11 cellular contexts compared by ENCODE assay signal in the genomic region with DNA sequence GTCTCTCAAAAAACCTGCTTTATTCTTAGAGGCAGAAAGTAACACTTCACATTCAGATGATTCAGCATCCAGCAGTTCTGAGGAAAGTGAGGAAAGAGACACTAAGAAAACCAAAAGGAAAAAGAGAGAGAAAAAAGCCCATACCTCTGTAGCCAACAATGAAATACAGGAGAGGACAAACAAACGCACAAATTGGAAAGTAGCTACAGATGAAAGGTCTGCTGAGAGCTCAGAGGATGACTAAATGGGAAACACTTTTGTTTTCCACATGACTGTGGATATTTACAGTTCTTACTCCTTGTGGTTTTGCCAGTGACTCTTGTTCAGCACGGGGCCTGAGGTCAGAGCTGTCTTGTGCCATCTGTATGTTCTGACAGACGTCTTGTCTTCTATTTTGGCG. TPM values are rescaled to one million over a fixed set of nuclear protein-coding genes. Genes with fewer than 3 reads are reported as not detected.
DNase-seq lines count a peak whose midpoint lies in the region; FAIRE-seq and TF ChIP-seq lines count a peak whose summit lies in the region.
"Had no signal": no experiment of that assay in that cellular context is flagged by ENCODE, and none has a peak within 500 bp of the region (broad histone marks: within the 10 kb centered on the region; RNA-seq: fewer than 3 reads in every experiment).

No MANE protein-coding gene starts in this region.

- TF ChIP-seq POLR2A in GM12891 (IDR thresholded peaks at IDR 0.05; ENCODE audit: low read depth, low read length), result 0 out of 2 replicates have a peak, but pooled peaks have one; percentile 36

- H3K27me3 ChIP-seq in H7 (ENCODE audit: control insufficient read depth, insufficient read depth, low read length), result no peaks in the 10 kb centered on the region

- H3K36me3 Mint-ChIP-seq in activated CD4-positive, alpha-beta memory T cell treated with anti-CD3 and anti-CD28 coated beads, Interleukin-2, amount 10 ng/mL, durations not matched to agents 7 days and 5 days (ENCODE audit: low read depth), result peaks cover 75% of the 10 kb centered on the region

- in situ Hi-C loops in ACHN (cut with HindIII; ENCODE audit: low pct_ligation_motif_present, low pct_unique_long_range_greater_than_20kb, low sequenced_read_pairs), result no loop called here

- CTCF ChIA-PET in activated CD4-positive, alpha-beta memory T cell treated with anti-CD3 and anti-CD28 coated beads, Interleukin-2, amount 10 ng/mL, durations not matched to agents 7 days and 5 days (lab: Charles Lee), result interaction anchor here (1.0 to 1.2 kb wide), 3 partner anchors 8 to 151 kb away, joined by 3 to 4 read pairs (median 4); a partner anchor contains a TSS

- DNase-seq in ACHN, result peak; percentile 68
- no peak for DNase-seq in GM12891 (ENCODE audit: insufficient read length, low spot score)
- DNase-seq in activated CD4-positive, alpha-beta memory T cell treated with anti-CD3 and anti-CD28 coated beads, Interleukin-2, amount 10 ng/mL, durations not matched to agents 7 days and 5 days, result peak; percentile 21
- peak; percentile 84 for DNase-seq in foreskin melanocyte
- DNase-seq in DMS114 treated with DMSO at 0.1 percent for 48 hours (lab: John Stamatoyannopoulos, UW; ENCODE audit: unreplicated experiment), result no peak
- DNase-seq in GDM1 (lab: John Stamatoyannopoulos, UW), result no peak
- no peak for DNase-seq in H7
- no peak for DNase-seq in NCI-H524 treated with DMSO at 0.1 percent for 48 hours (lab: John Stamatoyannopoulos, UW)
- DNase-seq: DMS53, NCI-H1436 treated with DMSO at 0.1 percent for 48 hours, posterior cingulate gyrus had no signal

- H3K36me3 ChIP-seq in H7 (replicated peaks; ENCODE audit: control insufficient read depth, insufficient read depth, low read length), result peaks cover 15% of the 10 kb centered on the region

- peak overlapping the region; percentile 50 for H3K27ac Mint-ChIP-seq in activated CD4-positive, alpha-beta memory T cell treated with anti-CD3 and anti-CD28 coated beads, Interleukin-2, amount 10 ng/mL, durations not matched to agents 7 days and 5 days

- FAIRE-seq in GM12891 (lab: Jason Lieb, UNC), result no peak

- POLR2A ChIA-PET in activated CD4-positive, alpha-beta memory T cell treated with anti-CD3 and anti-CD28 coated beads, Interleukin-2, amount 10 ng/mL, durations not matched to agents 7 days and 5 days (lab: Charles Lee), result interaction anchor here (0.6 to 1.6 kb wide), 3 partner anchors 8 to 151 kb away, joined by 3 to 7 read pairs (median 5); a partner anchor contains a TSS

- H3K4me3 Mint-ChIP-seq in activated CD4-positive, alpha-beta memory T cell treated with anti-CD3 and anti-CD28 coated beads, Interleukin-2, amount 10 ng/mL, durations not matched to agents 7 days and 5 days, result no peak overlapping the region

- H3K9me3 Mint-ChIP-seq in activated CD4-positive, alpha-beta memory T cell treated with anti-CD3 and anti-CD28 coated beads, Interleukin-2, amount 10 ng/mL, durations not matched to agents 7 days and 5 days, result no peaks in the 10 kb centered on the region

- H3K4me1 Mint-ChIP-seq in activated CD4-positive, alpha-beta memory T cell treated with anti-CD3 and anti-CD28 coated beads, Interleukin-2, amount 10 ng/mL, durations not matched to agents 7 days and 5 days, result peaks cover 49% of the 10 kb centered on the region

- no peak overlapping the region for H3K4me3 ChIP-seq in H7 (ENCODE audit: insufficient read depth, low read depth, low read length)

- H3K27me3 Mint-ChIP-seq in activated CD4-positive, alpha-beta memory T cell treated with anti-CD3 and anti-CD28 coated beads, Interleukin-2, amount 10 ng/mL, durations not matched to agents 7 days and 5 days, result no peaks in the 10 kb centered on the region

TF ChIP-seq in GM12891, 5 proteins besides CTCF, POLR2A, EP300 and RAD21:
- TF ChIP-seq TAF1 (IDR thresholded peaks at IDR 0.05; ENCODE audit: low read depth, low read length) (no peak), SPI1 (IDR thresholded peaks at IDR 0.05; ENCODE audit: low read depth, low read length) (no peak), POLR2AphosphoS5 (IDR thresholded peaks at IDR 0.05; ENCODE audit: low read depth, low read length) (peak; percentile 22; the same call in 1 of the 2 replicates), PAX5 (IDR thresholded peaks at IDR 0.05; ENCODE audit: insufficient read depth, low read length, severe bottlenecking) (no peak)

RNA-seq across cellular contexts. Expression of a gene that starts 3.8 kb away (rescaled TPM):
- 102 TPM for polyA plus RNA-seq in GM12891 (2012; ENCODE audit: low read depth, missing spikeins)
- total RNA-seq in activated CD4-positive, alpha-beta memory T cell treated with anti-CD3 and anti-CD28 coated beads, Interleukin-2, amount 10 ng/mL, durations not matched to agents 7 days and 5 days, result 10 to 100 TPM; 38.9 to 40.0 TPM
- total RNA-seq in H7 (2014; rRNA removed; shearing (Covaris generic)), result 86.5 and 125 TPM in 2 replicates

RNA-seq across cellular contexts. Expression of a gene that starts 3.9 kb away (rescaled TPM):
- polyA plus RNA-seq in GM12891 (2012; ENCODE audit: low read depth, missing spikeins), result 111 TPM
- 10 to 100 TPM; 76.7 to 78.5 TPM for total RNA-seq in activated CD4-positive, alpha-beta memory T cell treated with anti-CD3 and anti-CD28 coated beads, Interleukin-2, amount 10 ng/mL, durations not matched to agents 7 days and 5 days
- 194 and 218 TPM in 2 replicates for total RNA-seq in H7 (2014; rRNA removed; shearing (Covaris generic))

RNA-seq across cellular contexts. Expression of a gene that starts 8.6 kb away (rescaled TPM):
- polyA plus RNA-seq in GM12891 (2012; ENCODE audit: low read depth, missing spikeins), result 19.7 TPM
- total RNA-seq in activated CD4-positive, alpha-beta memory T cell treated with anti-CD3 and anti-CD28 coated beads, Interleukin-2, amount 10 ng/mL, durations not matched to agents 7 days and 5 days, result 10 to 100 TPM; 21.2 to 23.9 TPM
- total RNA-seq in H7 (2014; rRNA removed; shearing (Covaris generic)), result 15.8 and 20.0 TPM in 2 replicates

RNA-seq across cellular contexts. Expression of a gene that starts 8.9 kb away (rescaled TPM):
- 1.2 TPM for polyA plus RNA-seq in GM12891 (2012; ENCODE audit: low read depth, missing spikeins)
- under 1 TPM in 1 of 2 experiments, not detected in 1; 0.18 TPM for total RNA-seq in activated CD4-positive, alpha-beta memory T cell treated with anti-CD3 and anti-CD28 coated beads, Interleukin-2, amount 10 ng/mL, durations not matched to agents 7 days and 5 days
- 0.37 and 1.0 TPM in 2 replicates for total RNA-seq in H7 (2014; rRNA removed; shearing (Covaris generic))

RNA-seq across cellular contexts. Expression of a gene that starts 57.5 kb away (rescaled TPM):
- polyA plus RNA-seq in GM12891 (2012; ENCODE audit: low read depth, missing spikeins), result 20.2 TPM
- total RNA-seq in activated CD4-positive, alpha-beta memory T cell treated with anti-CD3 and anti-CD28 coated beads, Interleukin-2, amount 10 ng/mL, durations not matched to agents 7 days and 5 days, result 10 to 100 TPM; 26.2 to 26.7 TPM
- 94.0 and 105 TPM in 2 replicates for total RNA-seq in H7 (2014; rRNA removed; shearing (Covaris generic))

Comparison
In these comparisons a context has a peak if more than half of its experiments do, and no peak if none do; other contexts are left out.
1. DNase-seq: peak in ACHN (single experiment), activated CD4-positive, alpha-beta memory T cell treated with anti-CD3 and anti-CD28 coated beads, Interleukin-2, amount 10 ng/mL, durations not matched to agents 7 days and 5 days (single experiment) and foreskin melanocyte (single experiment); none in GM12891 (single experiment), DMS114 treated with DMSO at 0.1 percent for 48 hours (single experiment), GDM1 (single experiment), H7 (single experiment) and NCI-H524 treated with DMSO at 0.1 percent for 48 hours (single experiment).